8 cellular contexts compared by ENCODE assay signal in the genomic region with DNA sequence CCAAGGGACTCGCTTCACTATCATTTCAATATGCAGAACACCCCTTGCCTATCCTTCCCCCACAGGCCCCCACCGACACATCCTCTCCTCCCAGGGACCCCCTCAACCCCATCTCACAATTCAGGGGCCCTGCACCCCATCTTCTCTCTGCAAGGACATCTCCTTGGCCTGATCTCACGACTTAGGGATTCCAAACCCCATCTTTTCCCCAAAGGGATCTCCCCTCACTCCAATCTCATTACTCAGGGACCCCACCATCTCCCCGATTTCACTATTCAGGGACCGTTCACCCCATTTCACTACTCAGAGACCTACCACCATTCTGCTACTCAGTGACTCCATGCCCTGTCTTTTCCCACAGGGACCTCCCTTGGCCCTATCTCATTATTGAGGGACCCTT. TPM values are rescaled to one million over a fixed set of nuclear protein-coding genes. Genes with fewer than 3 reads are reported as not detected.
DNase-seq lines count a peak whose midpoint lies in the region; ATAC-seq, FAIRE-seq and TF ChIP-seq lines count a peak whose summit lies in the region.

No MANE protein-coding gene starts in this region.

- ATAC-seq in A549 (no peak), GM21786 (IDR thresholded peaks at IDR 0.05; ENCODE audit: unreplicated experiment) (no peak), GM18868 (IDR thresholded peaks at IDR 0.05; ENCODE audit: unreplicated experiment) (no peak), GM21390 (IDR thresholded peaks at IDR 0.05; ENCODE audit: unreplicated experiment) (no peak)

- 73% methylated on average over 5 of the region's 5 CpGs for WGBS in A549 (ENCODE audit: missing lambda C conversion rate)
- 73% methylated on average over 5 of the region's 5 CpGs for WGBS in mammary epithelial cell (ENCODE audit: low coverage, missing lambda C conversion rate)

- intact Hi-C loops in mammary epithelial cell (cut with micrococcal nuclease) = no loop called here

- POLR2A ChIA-PET in A549 (lab: Yijun Ruan, JAX) = no interaction called here

- H3K9me3 ChIP-seq in A549 = no peaks in the 10 kb centered on the region
- no peaks in the 10 kb centered on the region for H3K9me3 ChIP-seq in HUES6 (ENCODE audit: control insufficient read depth, insufficient read depth, low read depth, low read length)
- H3K9me3 ChIP-seq in mammary epithelial cell (replicated peaks; ENCODE audit: insufficient read depth, low read length) = no peaks in the 10 kb centered on the region
- H3K9me3 ChIP-seq in mononuclear cell (ENCODE audit: low read depth, low read length) = no peaks in the 10 kb centered on the region

- dilution Hi-C loops in mammary epithelial cell (cut with HindIII; ENCODE audit: low sequenced_read_pairs) = no loop called here

- FAIRE-seq in A549 (lab: Jason Lieb, UNC) = no peak

- H3K4me3 ChIP-seq in A549 (peak overlapping the region; percentile 89), HUES6 (ENCODE audit: low read depth, low read length) (peak overlapping the region; percentile 79), mammary epithelial cell (replicated peaks in 1 of 3; ENCODE audit: insufficient read depth in 1 of 3, low read depth in 2 of 3, low read length in 3 of 3) (peak overlapping the region; percentile 68 to 99 (median 80)), mononuclear cell (ENCODE audit: low read length) (peak overlapping the region; percentile 54)

- TF ChIP-seq CTCF in A549 (IDR thresholded peaks at IDR 0.05) (no peak), mammary epithelial cell (conservative IDR thresholded peaks at IDR 0.05 in 1 of 2, IDR thresholded peaks at IDR 0.05 in 1 of 2; ENCODE audit: extremely low read depth in 1 of 2, insufficient read depth in 1 of 2, low read depth in 1 of 2, low read length in 2 of 2) (no peak)

- no peaks in the 10 kb centered on the region for H4K20me1 ChIP-seq in mammary epithelial cell (ENCODE audit: insufficient read depth, low read length)

- in situ Hi-C loops in mammary epithelial cell (cut with MboI; ENCODE audit: low sequenced_read_pairs in 2 of 2) = no loop called here

- DNase-seq in A549 (ENCODE audit: low read depth in 1 of 2, low spot score in 1 of 2) (no peak), mammary epithelial cell (no peak), iPS-NIHi7 (ENCODE audit: extremely low spot score) (no peak)

- peaks cover 16% of the 10 kb centered on the region for H3K4me1 ChIP-seq in A549
- peaks cover 9% of the 10 kb centered on the region for H3K4me1 ChIP-seq in HUES6 (ENCODE audit: control insufficient read depth, insufficient read depth, low read length)
- peaks cover 12% of the 10 kb centered on the region for H3K4me1 ChIP-seq in mammary epithelial cell (ENCODE audit: insufficient read depth, low read length)
- peaks cover 17% of the 10 kb centered on the region for H3K4me1 ChIP-seq in mononuclear cell (ENCODE audit: insufficient read depth, low read length)

- H3K36me3 ChIP-seq in HUES6 (ENCODE audit: control insufficient read depth, insufficient read depth, low read length) = peaks cover 19% of the 10 kb centered on the region
- no peaks in the 10 kb centered on the region for H3K36me3 ChIP-seq in mammary epithelial cell (ENCODE audit: insufficient read depth, low read length)

- no peak for TF ChIP-seq POLR2A in A549 (IDR thresholded peaks at IDR 0.05; ENCODE audit: low read length)

- H3K27ac ChIP-seq in A549 (peak overlapping the region; percentile 88 to 96), HUES6 (ENCODE audit: low read depth, low read length) (no peak overlapping the region), mammary epithelial cell (ENCODE audit: insufficient read depth, low read depth, low read length) (peak overlapping the region; percentile 39)

- H3K27me3 ChIP-seq in HUES6 (ENCODE audit: control insufficient read depth, insufficient read depth, low read length) (no peaks in the 10 kb centered on the region), mammary epithelial cell (ENCODE audit: insufficient read depth, low read length) (no peaks in the 10 kb centered on the region), mononuclear cell (ENCODE audit: insufficient read depth, low read length) (no peaks in the 10 kb centered on the region)

- no peak for TF ChIP-seq RAD21 in A549 (conservative IDR thresholded peaks at IDR 0.05 in 1 of 2, IDR thresholded peaks at IDR 0.05 in 1 of 2)

- peaks cover 57% of the 10 kb centered on the region for H3K79me2 ChIP-seq in mammary epithelial cell (ENCODE audit: insufficient read depth, low read length)

- H2AFZ ChIP-seq in mammary epithelial cell (ENCODE audit: low read depth, low read length) = no peak overlapping the region

- no TSS peak for BruUV-seq in mammary epithelial cell (replicated peaks; lab: Mats Ljungman, UMichigan)

- CTCF ChIA-PET in A549 (lab: Yijun Ruan, JAX) = no interaction called here
- CTCF ChIA-PET in mammary epithelial cell (lab: Charles Lee; ENCODE audit: low non-redundant PET) = no interaction called here

- no peak for TF ChIP-seq EP300 in A549 (IDR thresholded peaks at IDR 0.05)

- H3K9ac ChIP-seq in HUES6 (ENCODE audit: low read length) (peak overlapping the region; percentile 82), mammary epithelial cell (ENCODE audit: insufficient read depth, low read length) (peak overlapping the region; percentile 86)

- H3K4me2 ChIP-seq in A549 (peak overlapping the region; percentile 71), mammary epithelial cell (ENCODE audit: insufficient read depth, low read depth, low read length) (peak overlapping the region; percentile 85)

TF ChIP-seq in A549, 52 proteins besides CTCF, POLR2A, EP300 and RAD21:
- no peak for TF ChIP-seq EHF (CRISPR knock-in tag; IDR thresholded peaks at IDR 0.05)
- no peak for TF ChIP-seq RARB (CRISPR knock-in tag; IDR thresholded peaks at IDR 0.05)
- no peak for TF ChIP-seq POLR2AphosphoS2 (conservative IDR thresholded peaks at IDR 0.05; ENCODE audit: low read length)
- no peak for TF ChIP-seq TFCP2L1 (CRISPR knock-in tag; IDR thresholded peaks at IDR 0.05)

RNA-seq across cellular contexts. Expression of a gene that starts 1.4 kb away (rescaled TPM):
- polyA plus RNA-seq in A549 (2011; rRNA removed) = 40.4 and 41.7 TPM in 2 replicates
- polyA plus RNA-seq in A549 (2012; cell fraction: cytosol; rRNA removed) = 129 and 151 TPM in 2 replicates
- polyA plus RNA-seq in A549 (2012; cell fraction: nucleus; rRNA removed) = 146 and 171 TPM in 2 replicates
- polyA plus RNA-seq in A549 (2017; fragmentation: RNase III; extraction: RNeasy Plus Mini Kit Qiagen cat#74134 plus additional on column Dnase treatment) = 98.5 to 116 TPM (median 115 TPM) in 3 replicates
- 51.6 and 58.5 TPM in 2 replicates for polyA minus RNA-seq in A549 (2011; rRNA and poly(A)+ RNA removed)
- 100 to 1,000 TPM; 109 to 163 TPM for total RNA-seq in mammary epithelial cell
- polyA plus RNA-seq in mammary epithelial cell = 112 TPM
- 91.5 TPM for polyA minus RNA-seq in mammary epithelial cell
- total RNA-seq in mononuclear cell = 56.4 TPM

RNA-seq across cellular contexts. Expression of a gene that starts 31.0 kb away (rescaled TPM):
- polyA plus RNA-seq in A549 (2011; rRNA removed) (0.05 and 0.07 TPM in 2 replicates), A549 (2017; fragmentation: RNase III; extraction: RNeasy Plus Mini Kit Qiagen cat#74134 plus additional on column Dnase treatment) (0.05 to 0.20 TPM (median 0.08 TPM) in 3 replicates), mammary epithelial cell (not detected)
- 0.01 and 0.04 TPM in 2 replicates for polyA plus RNA-seq in A549 (2012; cell fraction: cytosol; rRNA removed)
- 0.09 TPM in 1 of 2 replicates, not detected in the other for polyA plus RNA-seq in A549 (2012; cell fraction: nucleus; rRNA removed)
- polyA minus RNA-seq in A549 (2011; rRNA and poly(A)+ RNA removed) = 0.45 TPM in 1 of 2 replicates, not detected in the other
- total RNA-seq in mammary epithelial cell (not detected), mononuclear cell (under 0.01 TPM)
- not detected for polyA minus RNA-seq in mammary epithelial cell

RNA-seq across cellular contexts. Expression of a gene that starts 55.8 kb away (rescaled TPM):
- polyA plus RNA-seq in A549 (2011; rRNA removed) = 2.2 and 2.3 TPM in 2 replicates
- polyA plus RNA-seq in A549 (2012; cell fraction: cytosol; rRNA removed) = 7.0 and 12.5 TPM in 2 replicates
- 15.8 and 26.9 TPM in 2 replicates for polyA plus RNA-seq in A549 (2012; cell fraction: nucleus; rRNA removed)
- 10.2 to 11.6 TPM (median 11.4 TPM) in 3 replicates for polyA plus RNA-seq in A549 (2017; fragmentation: RNase III; extraction: RNeasy Plus Mini Kit Qiagen cat#74134 plus additional on column Dnase treatment)
- 2.6 and 3.7 TPM in 2 replicates for polyA minus RNA-seq in A549 (2011; rRNA and poly(A)+ RNA removed)
- total RNA-seq in mammary epithelial cell = 10 to 100 TPM; 40.8 to 52.9 TPM
- polyA plus RNA-seq in mammary epithelial cell = 11.0 TPM
- polyA minus RNA-seq in mammary epithelial cell = 9.2 TPM
- 91.1 TPM for total RNA-seq in mononuclear cell

RNA-seq across cellular contexts. Expression of a gene that starts 59.9 kb away (rescaled TPM):
- polyA plus RNA-seq in A549 (2011; rRNA removed) (10.2 and 11.7 TPM in 2 replicates), A549 (2017; fragmentation: RNase III; extraction: RNeasy Plus Mini Kit Qiagen cat#74134 plus additional on column Dnase treatment) (20.2 to 22.6 TPM (median 21.6 TPM) in 3 replicates), mammary epithelial cell (17.9 TPM)
- polyA plus RNA-seq in A549 (2012; cell fraction: cytosol; rRNA removed) = 33.0 and 36.6 TPM in 2 replicates
- 71.9 and 111 TPM in 2 replicates for polyA plus RNA-seq in A549 (2012; cell fraction: nucleus; rRNA removed)
- 5.5 and 7.5 TPM in 2 replicates for polyA minus RNA-seq in A549 (2011; rRNA and poly(A)+ RNA removed)
- total RNA-seq in mammary epithelial cell (10 to 100 TPM in 1 of 2 donors, 1 to 10 TPM in 1; 8.7 to 28.8 TPM), mononuclear cell (9.3 TPM)
- polyA minus RNA-seq in mammary epithelial cell = 5.0 TPM
